31 cellular contexts compared by ENCODE assay signal in the genomic region with DNA sequence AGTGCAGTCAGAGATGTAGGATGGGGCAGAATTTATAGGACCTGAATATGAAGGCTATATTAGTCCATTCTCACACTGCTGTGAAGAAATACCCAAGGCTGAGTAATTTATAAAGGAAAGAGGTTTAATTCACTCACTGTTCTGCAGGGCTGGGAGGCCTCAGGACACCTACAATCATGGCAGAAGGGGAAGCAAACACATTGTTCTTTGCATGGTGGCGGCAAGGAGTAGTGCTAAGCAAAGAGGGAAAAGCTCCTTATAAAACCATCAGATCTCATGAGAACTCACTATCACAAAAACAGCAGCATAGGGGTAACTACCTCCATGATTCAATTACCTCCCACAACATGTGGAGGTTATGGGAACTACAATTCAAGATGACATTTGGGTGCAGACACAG.
A peak's percentile ranks its signal among the peaks of the same experiment; 100 is the strongest.
DNase-seq lines count a peak whose midpoint lies in the region; TF ChIP-seq lines count a peak whose summit lies in the region.
"Had no signal": no experiment of that assay in that cellular context is flagged by ENCODE, and none has a peak within 500 bp of the region (broad histone marks: within the 10 kb centered on the region; RNA-seq: fewer than 3 reads in every experiment).

No MANE protein-coding gene starts in this region.

- no peak overlapping the region for H3K23ac ChIP-seq in neuronal stem cell (ENCODE audit: low read depth, low read length, poor library complexity)

- no peak overlapping the region for H2AK5ac ChIP-seq in neuronal stem cell (ENCODE audit: low read depth, low read length)

- POLR2A ChIA-PET in A673 (lab: Charles Lee; ENCODE audit: low non-redundant PET), result no interaction called here

- no peak overlapping the region for H3K4ac ChIP-seq in neuronal stem cell (ENCODE audit: low read length)

- H2BK5ac ChIP-seq in neuronal stem cell (ENCODE audit: low read length), result no peak overlapping the region

- intact Hi-C loops in head of caudate nucleus (cut with DNase I) (no loop called here), A673 (cut with micrococcal nuclease; ENCODE audit: unreplicated experiment) (no loop called here)

- WGBS in neuronal stem cell (ENCODE audit: extremely low coverage in 2 of 2, insufficient read length in 2 of 2, insufficient replicate concordance in 1 of 2), 2 donors, result no CpG with 5 or more reads among the region's 1 CpG

- H3K4me1 ChIP-seq in neuronal stem cell (ENCODE audit: control insufficient read depth in 2 of 2, insufficient read depth in 1 of 2, low read depth in 1 of 2, low read length in 2 of 2) (no peaks in the 10 kb centered on the region), SJCRH30 (peaks cover 21% of the 10 kb centered on the region), A673 (ENCODE audit: insufficient read depth, low read length, poor library complexity, severe bottlenecking) (no peaks in the 10 kb centered on the region)
- H3K4me1 ChIP-seq: BE2C; BLaER1; BLaER1 treated with 17β-estradiol and CSF1 and Interleukin-3, amounts not matched to agents 10 nM and 100 nM had no signal

- BruUV-seq in A673 (replicated peaks; lab: Mats Ljungman, UMichigan), result no TSS peak

- H3K14ac ChIP-seq in neuronal stem cell (ENCODE audit: low read length), result no peak overlapping the region

- TF ChIP-seq CTCF in A673 (conservative IDR thresholded peaks at IDR 0.05; ENCODE audit: low read depth, low read length), result no peak

- no peak overlapping the region for H2BK15ac ChIP-seq in neuronal stem cell (ENCODE audit: low read length)

- H3K27ac ChIP-seq in caudate nucleus (ENCODE audit: low read depth, low read length), result peak overlapping the region; percentile 18
- H3K27ac ChIP-seq in neuronal stem cell (replicated peaks; ENCODE audit: low read length), result no peak overlapping the region
- no peak overlapping the region for H3K27ac ChIP-seq in SJCRH30
- H3K27ac ChIP-seq in A673 (ENCODE audit: low read depth, low read length, poor library complexity, severe bottlenecking), result no peak overlapping the region
- H3K27ac ChIP-seq: 22Rv1; A549; BLaER1; BLaER1 treated with 17β-estradiol and CSF1 and Interleukin-3, amounts not matched to agents 10 nM and 100 nM; C4-2B had no signal

- CTCF ChIA-PET in A673 (lab: Charles Lee), result no interaction called here

- peaks cover 3 to 9% of the 10 kb centered on the region in 2 donors for H3K9me3 ChIP-seq in neuronal stem cell (replicated peaks in 1 of 2; ENCODE audit: control insufficient read depth in 2 of 2, insufficient read depth in 1 of 2, low read depth in 1 of 2, low read length in 2 of 2)
- peaks cover 37% of the 10 kb centered on the region for H3K9me3 ChIP-seq in SJCRH30 (replicated peaks)
- H3K9me3 ChIP-seq in A673 (ENCODE audit: low read depth, low read length, poor library complexity, severe bottlenecking), result no peaks in the 10 kb centered on the region
- H3K9me3 ChIP-seq: BE2C had no signal

- H3K18ac ChIP-seq in neuronal stem cell (ENCODE audit: low read length), result no peak overlapping the region

- no peak overlapping the region for H2BK120ac ChIP-seq in neuronal stem cell (ENCODE audit: low read depth, low read length)

- DNase-seq in caudate nucleus (lab: John Stamatoyannopoulos, UW), result peak in 10 of 61 donors; percentile 3 to 55 (median 18)
- DNase-seq in head of caudate nucleus, result peak in 23 of 42 donors; percentile 10 to 79 (median 39)
- DNase-seq in neuronal stem cell (ENCODE audit: low spot score), result no peak
- DNase-seq in SJCRH30, result no peak
- DNase-seq in NCI-H345 treated with DMSO at 0.1 percent for 48 hours (lab: John Stamatoyannopoulos, UW; ENCODE audit: unreplicated experiment), result no peak
- DNase-seq in A673 (ENCODE audit: low spot score), result no peak
- DNase-seq: 8988T; ACHN; AML-193; BE2C; C1 segment of cervical spinal cord; Caco-2; Calu3; CD4-positive, alpha-beta memory T cell; CD4-positive, alpha-beta T cell; CD4-positive, CD25-positive, alpha-beta regulatory T cell; CD8-positive, alpha-beta memory T cell; CD8-positive, alpha-beta T cell; COR-L47; DMS 273 treated with DMSO at 0.1 percent for 48 hours; DMS153; DMS53; DMS79; DMS79 treated with DMSO at 0.1 percent for 48 hours; DND-41; EL had no signal

- no peak overlapping the region for H4K8ac ChIP-seq in neuronal stem cell (ENCODE audit: low read depth, low read length)

- H4K91ac ChIP-seq in neuronal stem cell (ENCODE audit: low read depth, low read length, poor library complexity), result no peak overlapping the region

- H3K4me2 ChIP-seq in neuronal stem cell (ENCODE audit: insufficient read depth, low read length, poor library complexity, severe bottlenecking), result no peak overlapping the region
- H3K4me2 ChIP-seq: A549; BLaER1; BLaER1 treated with 17β-estradiol and CSF1 and Interleukin-3, amounts not matched to agents 10 nM and 100 nM had no signal

- no peaks in the 10 kb centered on the region for H3K79me1 ChIP-seq in neuronal stem cell (ENCODE audit: low read depth, low read length)

- H3K9ac ChIP-seq in neuronal stem cell (ENCODE audit: low read depth, low read length, poor library complexity), result peak overlapping the region; percentile 12
- H3K9ac ChIP-seq: BLaER1; BLaER1 treated with 17β-estradiol and CSF1 and Interleukin-3, amounts not matched to agents 10 nM and 100 nM had no signal

- H3K36me3 ChIP-seq in neuronal stem cell (replicated peaks in 1 of 2; ENCODE audit: control insufficient read depth in 2 of 2, insufficient read depth in 2 of 2, low read length in 2 of 2), result no peaks in the 10 kb centered on the region
- no peaks in the 10 kb centered on the region for H3K36me3 ChIP-seq in SJCRH30
- no peaks in the 10 kb centered on the region for H3K36me3 ChIP-seq in A673 (ENCODE audit: insufficient read depth, low read length, poor library complexity, severe bottlenecking)
- H3K36me3 ChIP-seq: BE2C; BLaER1; BLaER1 treated with 17β-estradiol and CSF1 and Interleukin-3, amounts not matched to agents 10 nM and 100 nM had no signal

- H3K4me3 ChIP-seq in neuronal stem cell (ENCODE audit: low read length in 2 of 2) (no peak overlapping the region), SJCRH30 (no peak overlapping the region), A673 (ENCODE audit: low read depth, low read length, poor library complexity, severe bottlenecking) (no peak overlapping the region)
- H3K4me3 ChIP-seq: A549; BLaER1; BLaER1 treated with 17β-estradiol and CSF1 and Interleukin-3, amounts not matched to agents 10 nM and 100 nM had no signal

- H3K27me3 ChIP-seq in neuronal stem cell (ENCODE audit: control insufficient read depth in 3 of 3, insufficient read depth in 3 of 3, low read depth in 1 of 3, low read length in 3 of 3) (no peaks in the 10 kb centered on the region), SJCRH30 (no peaks in the 10 kb centered on the region), A673 (replicated peaks; ENCODE audit: insufficient read depth, low read depth, low read length, poor library complexity) (no peaks in the 10 kb centered on the region)
- H3K27me3 ChIP-seq: BE2C; BLaER1; BLaER1 treated with 17β-estradiol and CSF1 and Interleukin-3, amounts not matched to agents 10 nM and 100 nM had no signal

- H2BK12ac ChIP-seq in neuronal stem cell (ENCODE audit: low read length), result no peak overlapping the region

- no peak overlapping the region for H2AFZ ChIP-seq in neuronal stem cell (ENCODE audit: low read length)

Comparison
In these comparisons a context has a peak if more than half of its experiments do, and no peak if none do; other contexts are left out.
1. DNase-seq: peak in head of caudate nucleus (23 of 42); none in neuronal stem cell (single experiment), SJCRH30 (0 of 2), NCI-H345 treated with DMSO at 0.1 percent for 48 hours (single experiment) and A673 (single experiment).